Comparison of ENCODE assay signal across 17 cellular contexts in the genomic region with DNA sequence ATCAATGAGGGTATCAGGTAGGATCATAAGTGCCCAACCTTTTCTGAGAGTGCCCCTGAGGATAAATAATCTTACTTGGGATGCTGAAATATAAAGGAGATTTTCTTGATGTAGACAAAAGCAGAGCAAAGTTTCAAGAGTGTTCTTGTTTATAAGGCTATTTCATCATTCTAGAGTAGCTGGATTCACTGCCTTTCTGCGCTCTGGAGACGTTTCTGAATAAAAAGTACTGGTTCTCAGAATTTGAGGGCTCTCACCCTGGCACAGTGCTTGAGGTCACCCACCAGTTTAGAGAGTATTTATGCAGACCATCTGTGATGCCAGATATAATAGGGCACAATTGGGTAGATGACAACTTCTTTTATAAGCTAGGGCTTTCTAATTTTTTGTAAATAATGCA.
A peak's percentile ranks its signal among the peaks of the same experiment; 100 is the strongest.
DNase-seq lines count a peak whose midpoint lies in the region; ATAC-seq, FAIRE-seq and TF ChIP-seq lines count a peak whose summit lies in the region.
"Had no signal": no experiment of that assay in that cellular context is flagged by ENCODE, and none has a peak within 500 bp of the region (broad histone marks: within the 10 kb centered on the region; RNA-seq: fewer than 3 reads in every experiment).

No MANE protein-coding gene starts in this region.

- H2AFZ ChIP-seq in IMR-90 (replicated peaks; ENCODE audit: low read length, poor library complexity), result no peak overlapping the region

- peak overlapping the region; percentile 97 for H2BK5ac ChIP-seq in IMR-90 (ENCODE audit: low read depth, low read length, poor library complexity, severe bottlenecking)

- dilution Hi-C loops in IMR-90 (cut with HindIII; ENCODE audit: low sequenced_read_pairs, unreplicated experiment), result no loop called here

- H4K20me1 ChIP-seq in IMR-90 (ENCODE audit: insufficient read depth, low read length), result no peaks in the 10 kb centered on the region

- peak overlapping the region; percentile 100 for H3K4ac ChIP-seq in IMR-90 (ENCODE audit: low read depth, low read length)

- WGBS in IMR-90 (ENCODE audit: extremely low coverage in 2 of 2, insufficient read length in 1 of 2), 2 experiments, result 58% methylated on average over 2 of the region's 2 CpGs; no CpG with 5 or more reads in 1 of the 2 experiments
- whole genome bisulfite sequencing in mesodermal cell (ENCODE audit: insufficient coverage in 2 of 2), 2 experiments, result 85 to 92% methylated on average over 2 of the region's 2 CpGs
- 34 to 39% methylated on average over 2 of the region's 2 CpGs for WGBS in transverse colon (ENCODE audit: low coverage in 1 of 2), 2 donors

- H3K4me1 ChIP-seq in IMR-90 (ENCODE audit: control insufficient read depth, insufficient read depth, low read length) (peaks cover 40% of the 10 kb centered on the region), mesodermal cell (ENCODE audit: control insufficient read depth, insufficient read depth, low read length, poor library complexity, severe bottlenecking) (peaks cover 25% of the 10 kb centered on the region), transverse colon (peaks cover 0 to 14% (median 3%) of the 10 kb centered on the region in 4 donors)

- no peaks in the 10 kb centered on the region for H3K27me3 ChIP-seq in IMR-90 (ENCODE audit: control insufficient read depth, insufficient read depth, low read length)
- H3K27me3 ChIP-seq in transverse colon, result no peaks in the 10 kb centered on the region
- H3K27me3 ChIP-seq: upper lobe of left lung had no signal

- intact Hi-C loops in IMR-90 (cut with micrococcal nuclease), result no loop called here
- intact Hi-C loops in transverse colon (cut with DNase I; ENCODE audit: low total_unique reads), result no loop called here

- peak overlapping the region; percentile 92 for H3K56ac ChIP-seq in IMR-90 (ENCODE audit: extremely low read depth, insufficient read depth, low read length)

- FAIRE-seq in HTR-8/SVneo (lab: Jason Lieb, UNC), result no peak
- FAIRE-seq: kidney had no signal

- peak overlapping the region; percentile 99 for H2AK5ac ChIP-seq in IMR-90 (ENCODE audit: low read depth, low read length)

- peaks cover 0 to 38% of the 10 kb centered on the region in 2 experiments; a peak in 2 of 4 replicates for H3K79me1 ChIP-seq in IMR-90 (ENCODE audit: low read depth in 1 of 2, low read length in 2 of 2)

- peak overlapping the region; percentile 99 for H4K91ac ChIP-seq in IMR-90 (ENCODE audit: insufficient read depth, low read depth, low read length)

- POLR2A ChIA-PET in IMR-90 (lab: Charles Lee; ENCODE audit: unreplicated experiment), result interaction anchor here (0.5 kb wide), 1 partner anchor 1909 kb away, joined by 3 read pairs; no protein-coding TSS in a partner anchor

- peak overlapping the region; percentile 100 for H2BK120ac ChIP-seq in IMR-90 (ENCODE audit: low read depth, low read length)

- peak overlapping the region; percentile 96 for H2BK15ac ChIP-seq in IMR-90 (ENCODE audit: low read depth, low read length)

- ATAC-seq in IMR-90 (ENCODE audit: low read depth), result no peak
- ATAC-seq in HG02973 (IDR thresholded peaks at IDR 0.05; ENCODE audit: unreplicated experiment), result no peak
- ATAC-seq: stimulated activated memory B cell treated with anti-CD40 and anti-IgM and Interleukin-4, amounts not matched to agents 10 μg/mL and 1 μg/mL and 100 μg/mL, for 72 hours had no signal

- peak overlapping the region; percentile 100 for H2BK20ac ChIP-seq in IMR-90 (ENCODE audit: low read depth, low read length)

- H3K23ac ChIP-seq in IMR-90 (ENCODE audit: low read depth, low read length), result peak overlapping the region; percentile 98

- H3K27ac ChIP-seq in IMR-90 (ENCODE audit: insufficient read depth, low read length), result peak overlapping the region; percentile 93
- peak overlapping the region; percentile 56 to 82 for H3K27ac ChIP-seq in coronary artery
- H3K27ac ChIP-seq in mesodermal cell (ENCODE audit: low read depth, low read length, severe bottlenecking), result peak overlapping the region; percentile 7
- H3K27ac ChIP-seq in transverse colon, result peak overlapping the region in 3 of 4 donors; percentile 10 to 31 (median 18)

- TF ChIP-seq POLR2A in IMR-90 (IDR thresholded peaks at IDR 0.05; ENCODE audit: low read depth, low read length) (no peak), transverse colon (IDR thresholded peaks at IDR 0.05) (no peak)

- no peak for DNase-seq in IMR-90
- DNase-seq in coronary artery (ENCODE audit: low spot score), result no peak
- no peak for DNase-seq in transverse colon
- DNase-seq in foreskin fibroblast, result no peak
- no peak for DNase-seq in HTR-8/SVneo (ENCODE audit: insufficient read length, low spot score)
- DNase-seq: activated CD8-positive, alpha-beta memory T cell treated with anti-CD3 and anti-CD28 coated beads for 24 hours; H9; hippocampal formation; NCI-H1092; NCI-H524; SIG-M5; stimulated activated CD4-positive, alpha-beta T cell treated with anti-CD3 and anti-CD28 coated beads, Interleukin-15, amount 100 ng/mL, for 24 hours; upper lobe of left lung had no signal

- peak overlapping the region; percentile 31 for H4K5ac ChIP-seq in IMR-90 (ENCODE audit: low read depth, low read length)

- peaks cover 32% of the 10 kb centered on the region for H3K9me1 ChIP-seq in IMR-90 (ENCODE audit: insufficient read depth, low read length)

- peak overlapping the region; percentile 48 for H3K9ac ChIP-seq in IMR-90 (ENCODE audit: low read depth, low read length)

- peak overlapping the region; percentile 99 for H3K14ac ChIP-seq in IMR-90 (replicated peaks; ENCODE audit: low read depth, low read length)

- no peaks in the 10 kb centered on the region for H3K36me3 ChIP-seq in IMR-90 (ENCODE audit: control insufficient read depth, insufficient read depth, low read length)
- H3K36me3 ChIP-seq in mesodermal cell (ENCODE audit: control insufficient read depth, insufficient read depth, low read length), result no peaks in the 10 kb centered on the region
- H3K36me3 ChIP-seq in transverse colon, result no peaks in the 10 kb centered on the region
- H3K36me3 ChIP-seq: upper lobe of left lung had no signal

- TF ChIP-seq RAD21 in IMR-90 (IDR thresholded peaks at IDR 0.05; ENCODE audit: low read length), result no peak

- BruUV-seq in IMR-90 (replicated peaks; lab: Mats Ljungman, UMichigan), result no TSS peak

- TF ChIP-seq EP300 in transverse colon (IDR thresholded peaks at IDR 0.05; ENCODE audit: low read depth), result no peak

- H3K9me3 ChIP-seq in IMR-90 (ENCODE audit: control insufficient read depth, insufficient read depth, low read length) (no peaks in the 10 kb centered on the region), mesodermal cell (ENCODE audit: control insufficient read depth, low read length) (peaks cover 7% of the 10 kb centered on the region), transverse colon (no peaks in the 10 kb centered on the region)
- H3K9me3 ChIP-seq: upper lobe of left lung had no signal

- H3K4me2 ChIP-seq in IMR-90 (ENCODE audit: low read depth, low read length), result peak overlapping the region; percentile 16; the same call in 1 of the 2 replicates

- no peak for TF ChIP-seq CTCF in IMR-90 (conservative IDR thresholded peaks at IDR 0.05; ENCODE audit: low read depth, low read length)
- no peak for TF ChIP-seq CTCF in coronary artery (IDR thresholded peaks at IDR 0.05)
- TF ChIP-seq CTCF in transverse colon (IDR thresholded peaks at IDR 0.05), result no peak
- TF ChIP-seq CTCF in foreskin fibroblast (IDR thresholded peaks at IDR 0.05; ENCODE audit: low read depth, low read length), result no peak

- in situ Hi-C loops in IMR-90 (cut with MboI; ENCODE audit: low sequenced_read_pairs) (no loop called here), transverse colon (cut with MboI; ENCODE audit: low pct_ligation_motif_present in 1 of 4, low pct_unique_long_range_greater_than_20kb in 1 of 4, low sequenced_read_pairs in 3 of 4) (no loop called here)

- H3K18ac ChIP-seq in IMR-90 (ENCODE audit: low read depth, low read length), result peak overlapping the region; percentile 93

- peak overlapping the region; percentile 75 to 98 for H4K8ac ChIP-seq in IMR-90 (ENCODE audit: low read depth in 2 of 2, low read length in 2 of 2)

- no peak overlapping the region for H2AK9ac ChIP-seq in IMR-90 (replicated peaks; ENCODE audit: low read depth, low read length, poor library complexity)

- CTCF ChIA-PET in IMR-90 (lab: Yijun Ruan, JAX), result interaction anchor here (0.6 to 1.0 kb wide), 2 partner anchors 9 to 21 kb away, joined by 3 read pairs; no protein-coding TSS in a partner anchor

- H3K4me3 ChIP-seq in IMR-90 (ENCODE audit: insufficient read depth, low read depth, low read length) (no peak overlapping the region), coronary artery (no peak overlapping the region), mesodermal cell (ENCODE audit: extremely low read depth, insufficient read depth, low read length, poor library complexity, severe bottlenecking) (no peak overlapping the region), transverse colon (no peak overlapping the region), foreskin fibroblast (ENCODE audit: low read depth in 1 of 2, low read length in 2 of 2) (no peak overlapping the region)
- H3K4me3 ChIP-seq: upper lobe of left lung had no signal

TF ChIP-seq in IMR-90, 13 proteins besides CTCF, POLR2A, EP300 and RAD21 (continues in another document):
- TF ChIP-seq, protein P1, sequence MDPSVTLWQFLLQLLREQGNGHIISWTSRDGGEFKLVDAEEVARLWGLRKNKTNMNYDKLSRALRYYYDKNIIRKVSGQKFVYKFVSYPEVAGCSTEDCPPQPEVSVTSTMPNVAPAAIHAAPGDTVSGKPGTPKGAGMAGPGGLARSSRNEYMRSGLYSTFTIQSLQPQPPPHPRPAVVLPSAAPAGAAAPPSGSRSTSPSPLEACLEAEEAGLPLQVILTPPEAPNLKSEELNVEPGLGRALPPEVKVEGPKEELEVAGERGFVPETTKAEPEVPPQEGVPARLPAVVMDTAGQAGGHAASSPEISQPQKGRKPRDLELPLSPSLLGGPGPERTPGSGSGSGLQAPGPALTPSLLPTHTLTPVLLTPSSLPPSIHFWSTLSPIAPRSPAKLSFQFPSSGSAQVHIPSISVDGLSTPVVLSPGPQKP (IDR thresholded peaks at IDR 0.05; ENCODE audit: borderline replicate concordance, low read depth, low read length), result no peak
- TF ChIP-seq, protein P2, sequence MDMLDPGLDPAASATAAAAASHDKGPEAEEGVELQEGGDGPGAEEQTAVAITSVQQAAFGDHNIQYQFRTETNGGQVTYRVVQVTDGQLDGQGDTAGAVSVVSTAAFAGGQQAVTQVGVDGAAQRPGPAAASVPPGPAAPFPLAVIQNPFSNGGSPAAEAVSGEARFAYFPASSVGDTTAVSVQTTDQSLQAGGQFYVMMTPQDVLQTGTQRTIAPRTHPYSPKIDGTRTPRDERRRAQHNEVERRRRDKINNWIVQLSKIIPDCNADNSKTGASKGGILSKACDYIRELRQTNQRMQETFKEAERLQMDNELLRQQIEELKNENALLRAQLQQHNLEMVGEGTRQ (IDR thresholded peaks at IDR 0.05; ENCODE audit: low read depth, low read length), result no peak
- TF ChIP-seq CEBPB (IDR thresholded peaks at IDR 0.05; ENCODE audit: low read depth, low read length) (no peak), BHLHE40 (IDR thresholded peaks at IDR 0.05; ENCODE audit: low read depth, low read length) (no peak), MAZ (IDR thresholded peaks at IDR 0.05; ENCODE audit: borderline replicate concordance, low read depth, low read length) (no peak), RFX5 (IDR thresholded peaks at IDR 0.05; ENCODE audit: low read depth, low read length) (no peak), MAFK (IDR thresholded peaks at IDR 0.05; ENCODE audit: low read depth, low read length) (no peak), MXI1 (IDR thresholded peaks at IDR 0.05; ENCODE audit: borderline replicate concordance, low read depth, low read length) (no peak)

Comparison
In these comparisons a context has a peak if more than half of its experiments do, and no peak if none do; other contexts are left out.
1. H3K27ac ChIP-seq: peak in every context shown above with its lines; median percentile 93 in IMR-90; 69 in coronary artery; 18 in transverse colon; 7 in mesodermal cell.